ENCODE assay signal across 8 cellular contexts in genomic region chr22:38793721-38794466, GRCh38. TPM values are rescaled to one million over a fixed set of nuclear protein-coding genes. Genes with fewer than 3 reads are reported as not detected.
DNase-seq lines count a peak whose midpoint lies in the region; ATAC-seq and TF ChIP-seq lines count a peak whose summit lies in the region.

DNAL4 (minus strand) TSS chr22:38794143; CDS start chr22:38782731, 11,412 bp downstream.

- CTCF ChIA-PET in IMR-90 (lab: Yijun Ruan, JAX) (no interaction called here), OCI-LY7 (lab: Charles Lee; ENCODE audit: unreplicated experiment) (no interaction called here)

- peak within 1 kb of the TSS; percentile 95 for H3K14ac ChIP-seq in IMR-90 (replicated peaks; ENCODE audit: low read depth, low read length)

- peak within 1 kb of the TSS; percentile 84 to 99 for H4K8ac ChIP-seq in IMR-90 (ENCODE audit: low read depth in 2 of 2, low read length in 2 of 2)

- H3K27me3 ChIP-seq in IMR-90 (ENCODE audit: control insufficient read depth, insufficient read depth, low read length): peaks cover 4% of the 10 kb centered on the region; the same call in 1 of the 2 replicates

- intact Hi-C loops in IMR-90 (cut with micrococcal nuclease): no loop called here
- intact Hi-C loops in OCI-LY7 (cut with micrococcal nuclease; ENCODE audit: unreplicated experiment): no loop called here

- H2BK20ac ChIP-seq in IMR-90 (ENCODE audit: low read depth, low read length): no peak within 1 kb of the TSS

- peak within 1 kb of the TSS; percentile 5; the same call in 1 of the 2 replicates for H3K56ac ChIP-seq in IMR-90 (ENCODE audit: extremely low read depth, insufficient read depth, low read length)

- peak within 1 kb of the TSS; percentile 71 for H4K91ac ChIP-seq in IMR-90 (ENCODE audit: insufficient read depth, low read depth, low read length)

- POLR2A ChIA-PET in IMR-90 (lab: Charles Lee; ENCODE audit: unreplicated experiment): no interaction called here
- POLR2A ChIA-PET in OCI-LY7 (lab: Charles Lee): no interaction called here

- peak within 1 kb of the TSS; percentile 50; the same call in 1 of the 2 replicates for H2BK120ac ChIP-seq in IMR-90 (ENCODE audit: low read depth, low read length)

- H3K4me1 ChIP-seq in IMR-90 (ENCODE audit: control insufficient read depth, insufficient read depth, low read length) (peaks cover 4% of the 10 kb centered on the region), OCI-LY7 (ENCODE audit: insufficient read depth, low read length, poor library complexity, severe bottlenecking) (peaks cover 14% of the 10 kb centered on the region)

- H3K36me3 ChIP-seq in IMR-90 (ENCODE audit: control insufficient read depth, insufficient read depth, low read length) (peaks cover 6% of the 10 kb centered on the region), OCI-LY7 (ENCODE audit: insufficient read depth, low read length) (no peaks in the 10 kb centered on the region)

- H3K27ac ChIP-seq in IMR-90 (ENCODE audit: insufficient read depth, low read length) (peak within 1 kb of the TSS; percentile 63), OCI-LY7 (ENCODE audit: low read depth, low read length, poor library complexity, severe bottlenecking) (no peak within 1 kb of the TSS)

- peaks cover 23% of the 10 kb centered on the region for H3K9me1 ChIP-seq in IMR-90 (ENCODE audit: insufficient read depth, low read length)

- H3K18ac ChIP-seq in IMR-90 (ENCODE audit: low read depth, low read length): peak within 1 kb of the TSS; percentile 38

- 0 out of 3 replicates have a peak within 1 kb of the TSS, but pooled peaks have one; percentile 22 for H2BK15ac ChIP-seq in IMR-90 (ENCODE audit: low read depth, low read length)

- H3K9me3 ChIP-seq in IMR-90 (ENCODE audit: control insufficient read depth, insufficient read depth, low read length) (no peaks in the 10 kb centered on the region), OCI-LY7 (ENCODE audit: low read length) (peaks cover 3% of the 10 kb centered on the region; the same call in 1 of the 2 replicates)

- WGBS in IMR-90 (ENCODE audit: extremely low coverage in 2 of 2, insufficient read length in 1 of 2), 2 experiments: 0% methylated on average over 27 of the region's 47 CpGs; no CpG with 5 or more reads in 1 of the 2 experiments

- ATAC-seq in GM21529 (IDR thresholded peaks at IDR 0.05; ENCODE audit: unreplicated experiment): peak; percentile 98
- ATAC-seq in IMR-90 (ENCODE audit: low read depth): peak; percentile 100

- peak within 1 kb of the TSS; percentile 72; the same call in 1 of the 2 replicates for H3K23ac ChIP-seq in IMR-90 (ENCODE audit: low read depth, low read length)

- BruUV-seq in IMR-90 (replicated peaks; lab: Mats Ljungman, UMichigan): no TSS peak
- no TSS peak for BruUV-seq in OCI-LY7 (replicated peaks; lab: Mats Ljungman, UMichigan)

- TF ChIP-seq CTCF in IMR-90 (conservative IDR thresholded peaks at IDR 0.05; ENCODE audit: low read depth, low read length): no peak
- no peak for TF ChIP-seq CTCF in OCI-LY7 (conservative IDR thresholded peaks at IDR 0.05; ENCODE audit: low read length)

- H3K9me2 ChIP-seq in OCI-LY7 (ENCODE audit: insufficient read depth, low read length): no peaks in the 10 kb centered on the region

- in situ Hi-C loops in IMR-90 (cut with MboI; ENCODE audit: low sequenced_read_pairs): no loop called here

- peak within 1 kb of the TSS; percentile 99 for H2AK9ac ChIP-seq in IMR-90 (replicated peaks; ENCODE audit: low read depth, low read length, poor library complexity)

- dilution Hi-C loops in IMR-90 (cut with HindIII; ENCODE audit: low sequenced_read_pairs, unreplicated experiment): no loop called here

- H3K4me3 ChIP-seq in IMR-90 (ENCODE audit: insufficient read depth, low read depth, low read length): peak within 1 kb of the TSS; percentile 73
- H3K4me3 ChIP-seq in OCI-LY7 (ENCODE audit: low read depth, low read length, poor library complexity, severe bottlenecking): peak within 1 kb of the TSS; percentile 73

- peak within 1 kb of the TSS; percentile 74 for H4K5ac ChIP-seq in IMR-90 (ENCODE audit: low read depth, low read length)

- no peaks in the 10 kb centered on the region for H3K79me2 ChIP-seq in OCI-LY7 (ENCODE audit: insufficient read depth, low read depth, low read length)

- peak; percentile 98 for DNase-seq in DMS 273 (lab: John Stamatoyannopoulos, UW; ENCODE audit: unreplicated experiment)
- DNase-seq in IMR-90: peak; percentile 98
- DNase-seq in OCI-LY7 (ENCODE audit: low spot score): peak; percentile 99
- DNase-seq in activated T-cell treated with anti-CD3 and anti-CD28 coated beads for 4 hours: peak; percentile 91
- peak; percentile 95 for DNase-seq in epidermal melanocyte (ENCODE audit: insufficient read length, low spot score)
- peak; percentile 98 for DNase-seq in midbrain (lab: John Stamatoyannopoulos, UW)
- DNase-seq in stimulated activated CD8-positive, alpha-beta memory T cell treated with anti-CD3 and anti-CD28 coated beads, Interleukin-15, amount 100 ng/mL, for 48 hours (ENCODE audit: low read depth in 2 of 2): peak; percentile 83 to 84

- peak within 1 kb of the TSS; percentile 59 for H2BK5ac ChIP-seq in IMR-90 (ENCODE audit: low read depth, low read length, poor library complexity, severe bottlenecking)

- TF ChIP-seq RAD21 in IMR-90 (IDR thresholded peaks at IDR 0.05; ENCODE audit: low read length): no peak

- TF ChIP-seq POLR2A in IMR-90 (IDR thresholded peaks at IDR 0.05; ENCODE audit: low read depth, low read length): no peak

- H2AK5ac ChIP-seq in IMR-90 (ENCODE audit: low read depth, low read length): peak within 1 kb of the TSS; percentile 86

- H2AFZ ChIP-seq in IMR-90 (replicated peaks; ENCODE audit: low read length, poor library complexity): peak within 1 kb of the TSS; percentile 94
- peak within 1 kb of the TSS; percentile 97 for H2AFZ ChIP-seq in OCI-LY7 (ENCODE audit: low read length)

- H3K4ac ChIP-seq in IMR-90 (ENCODE audit: low read depth, low read length): peak within 1 kb of the TSS; percentile 73

- peak within 1 kb of the TSS; percentile 80 for H3K9ac ChIP-seq in IMR-90 (ENCODE audit: low read depth, low read length)

- H4K20me1 ChIP-seq in IMR-90 (ENCODE audit: insufficient read depth, low read length) (no peaks in the 10 kb centered on the region), OCI-LY7 (ENCODE audit: insufficient read depth, low read length) (no peaks in the 10 kb centered on the region)

- peaks cover 6 to 31% of the 10 kb centered on the region in 2 experiments; a peak in 3 of 4 replicates for H3K79me1 ChIP-seq in IMR-90 (ENCODE audit: low read depth in 1 of 2, low read length in 2 of 2)

- H3K4me2 ChIP-seq in IMR-90 (ENCODE audit: low read depth, low read length) (peak within 1 kb of the TSS; percentile 99), OCI-LY7 (ENCODE audit: low read length) (peak within 1 kb of the TSS; percentile 69)

TF ChIP-seq in IMR-90, 13 proteins besides CTCF, POLR2A, EP300 and RAD21:
- TF ChIP-seq RCOR1 (IDR thresholded peaks at IDR 0.05; ENCODE audit: insufficient replicate concordance, low read length) (no peak), CHD1 (IDR thresholded peaks at IDR 0.05; ENCODE audit: low read depth, low read length) (no peak), NFE2L2 (IDR thresholded peaks at IDR 0.05; ENCODE audit: low read depth, low read length) (no peak), USF2 (IDR thresholded peaks at IDR 0.05; ENCODE audit: low read depth, low read length) (no peak), ELK1 (IDR thresholded peaks at IDR 0.05; ENCODE audit: borderline replicate concordance, low read depth, low read length) (no peak), RFX5 (IDR thresholded peaks at IDR 0.05; ENCODE audit: low read depth, low read length) (no peak), BHLHE40 (IDR thresholded peaks at IDR 0.05; ENCODE audit: low read depth, low read length) (no peak), MXI1 (IDR thresholded peaks at IDR 0.05; ENCODE audit: borderline replicate concordance, low read depth, low read length) (peak; percentile 32; the same call in 1 of the 2 replicates), MAFK (IDR thresholded peaks at IDR 0.05; ENCODE audit: low read depth, low read length) (no peak), MAZ (IDR thresholded peaks at IDR 0.05; ENCODE audit: borderline replicate concordance, low read depth, low read length) (peak; percentile 92; the same call in 1 of the 2 replicates), CEBPB (IDR thresholded peaks at IDR 0.05; ENCODE audit: low read depth, low read length) (no peak), SMC3 (IDR thresholded peaks at IDR 0.05; ENCODE audit: low read depth, low read length) (no peak), FOS (IDR thresholded peaks at IDR 0.05; ENCODE audit: low read depth, low read length) (no peak)

RNA-seq across cellular contexts. Expression of gene DNAL4, which starts in this region (rescaled TPM):
- total RNA-seq in IMR-90 (2012; rRNA removed) (6.1 and 6.9 TPM in 2 replicates), OCI-LY7 (2022) (6.4 and 6.6 TPM in 2 replicates)
- 12.1 and 14.2 TPM in 2 replicates for polyA plus RNA-seq in IMR-90 (2012; rRNA removed)
- polyA plus RNA-seq in IMR-90 (2012; cell fraction: cytosol; rRNA removed): 14.7 and 19.4 TPM in 2 replicates
- 7.3 and 9.3 TPM in 2 replicates for polyA plus RNA-seq in IMR-90 (2012; cell fraction: nucleus; rRNA removed; ENCODE audit: low replicate concordance)
- 6.8 and 7.1 TPM in 2 replicates for total RNA-seq in OCI-LY7 (2014; rRNA removed; shearing (Covaris generic))
